Comparison of ENCODE assay signal across 8 cellular contexts in genomic region chr12:2613674-2614073, GRCh38.
A peak's percentile ranks its signal among the peaks of the same experiment; 100 is the strongest.
DNase-seq lines count a peak whose midpoint lies in the region; ATAC-seq and TF ChIP-seq lines count a peak whose summit lies in the region.

No MANE protein-coding gene starts in this region.

- DNase-seq in NB4 (ENCODE audit: low read depth) (peak; percentile 22), COLO668 (lab: John Stamatoyannopoulos, UW; ENCODE audit: unreplicated experiment) (no peak), NCI-H187 treated with DMSO at 0.1 percent for 48 hours (lab: John Stamatoyannopoulos, UW) (no peak)
- peak; percentile 8 for DNase-seq in stimulated activated CD4-positive, alpha-beta T cell treated with anti-CD3 and anti-CD28 coated beads, Interleukin-4, amount 100 ng/mL, for 1 hour
- DNase-seq in effector CD4-positive, alpha-beta T cell: no peak
- no peak for DNase-seq in CD4-positive, alpha-beta memory T cell

- CTCF ChIA-PET in CD4-positive, alpha-beta memory T cell (lab: Charles Lee; ENCODE audit: partially characterized antibody): no interaction called here

- no peak for TF ChIP-seq POLR2A in NB4 (IDR thresholded peaks at IDR 0.05; ENCODE audit: extremely low read depth, insufficient read length)

- peaks cover 0 to 3% (median 0%) of the 10 kb centered on the region in 4 donors for H3K4me1 Mint-ChIP-seq in CD4-positive, alpha-beta memory T cell

- POLR2A ChIA-PET in CD4-positive, alpha-beta memory T cell (lab: Charles Lee; ENCODE audit: partially characterized antibody): interaction anchor here (0.5 kb wide), 1 partner anchor 476 kb away, joined by 3 read pairs; no protein-coding TSS in a partner anchor

- intact Hi-C loops in CD4-positive, alpha-beta memory T cell (cut with micrococcal nuclease): no loop called here

- H3K4me1 ChIP-seq in CD4-positive, alpha-beta memory T cell (ENCODE audit: insufficient read depth, low read length): no peaks in the 10 kb centered on the region

- TF ChIP-seq CTCF in NB4 (IDR thresholded peaks at IDR 0.05; ENCODE audit: low read depth, low read length): no peak

- no peaks in the 10 kb centered on the region for H3K36me3 ChIP-seq in CD4-positive, alpha-beta memory T cell (ENCODE audit: insufficient read depth, low read length)

- H3K9me3 Mint-ChIP-seq in CD4-positive, alpha-beta memory T cell: no peaks in the 10 kb centered on the region

- peaks cover 20 to 23% of the 10 kb centered on the region in 2 donors for H3K27me3 Mint-ChIP-seq in CD4-positive, alpha-beta memory T cell

- H3K4me3 Mint-ChIP-seq in CD4-positive, alpha-beta memory T cell: no peak overlapping the region

- H3K27me3 ChIP-seq in CD4-positive, alpha-beta memory T cell (ENCODE audit: insufficient read depth, low read length): no peaks in the 10 kb centered on the region

- H3K27ac ChIP-seq in CD4-positive, alpha-beta memory T cell (ENCODE audit: low read depth, low read length): no peak overlapping the region

- H3K27ac Mint-ChIP-seq in CD4-positive, alpha-beta memory T cell: no peak overlapping the region

- no peaks in the 10 kb centered on the region for H3K36me3 Mint-ChIP-seq in CD4-positive, alpha-beta memory T cell

- no peak overlapping the region for H3K4me3 ChIP-seq in NB4 (ENCODE audit: low read depth, low read length)
- no peak overlapping the region for H3K4me3 ChIP-seq in CD4-positive, alpha-beta memory T cell (ENCODE audit: low read length in 2 of 2)

- ATAC-seq in GM19351 (IDR thresholded peaks at IDR 0.05; ENCODE audit: unreplicated experiment) (peak; percentile 66), esophagus mucosa (peak; percentile 87)

- H3K9me3 ChIP-seq in CD4-positive, alpha-beta memory T cell (ENCODE audit: control insufficient read depth in 1 of 2, low read length in 2 of 2): no peaks in the 10 kb centered on the region

Comparison
In these comparisons a context has a peak if more than half of its experiments do, and no peak if none do; other contexts are left out.
1. DNase-seq: peak in NB4 (single experiment) and stimulated activated CD4-positive, alpha-beta T cell treated with anti-CD3 and anti-CD28 coated beads, Interleukin-4, amount 100 ng/mL, for 1 hour (single experiment); none in effector CD4-positive, alpha-beta T cell (single experiment), COLO668 (single experiment), CD4-positive, alpha-beta memory T cell (0 of 5) and NCI-H187 treated with DMSO at 0.1 percent for 48 hours (single experiment).